Comparison of ENCODE assay signal across 7 cellular contexts in genomic region chr5:52915176-52915875, GRCh38.
DNase-seq lines count a peak whose midpoint lies in the region; ATAC-seq, FAIRE-seq and TF ChIP-seq lines count a peak whose summit lies in the region.

No MANE protein-coding gene starts in this region.

- H3K27me3 ChIP-seq in right cardiac atrium (ENCODE audit: control insufficient read depth, insufficient read depth), result no peaks in the 10 kb centered on the region
- H3K27me3 ChIP-seq in sigmoid colon, result no peaks in the 10 kb centered on the region

- TF ChIP-seq EP300 in sigmoid colon (IDR thresholded peaks at IDR 0.05), result no peak

- H3K4me1 ChIP-seq in right cardiac atrium (ENCODE audit: control insufficient read depth, insufficient read depth, low read length), result no peaks in the 10 kb centered on the region
- H3K4me1 ChIP-seq in sigmoid colon, result peaks cover 0 to 21% (median 9%) of the 10 kb centered on the region in 4 donors

- intact Hi-C loops in right cardiac atrium (cut with DNase I) (loop anchor here (5.0 to 10.0 kb wide), 3 partner anchors 128 to 223 kb away; partner anchors contain the start of genes ITGA1 (in 3 of the 4) and PELO (in 3 of the 4)), sigmoid colon (cut with DNase I) (loop anchor here (1.0 to 10.0 kb wide), 2 partner anchors 128 to 221 kb away; partner anchors contain the start of genes ITGA1 and PELO)

- ATAC-seq in HG02588 (IDR thresholded peaks at IDR 0.05; ENCODE audit: unreplicated experiment) (peak; percentile 95), right cardiac atrium (peak; percentile 92 to 94)

- H3K4me3 ChIP-seq in right cardiac atrium (ENCODE audit: low read length) (peak overlapping the region; percentile 44), sigmoid colon (peak overlapping the region in 1 of 4 donors; percentile 31)

- H3K36me3 ChIP-seq in sigmoid colon, result peaks cover 0 to 52% (median 6%) of the 10 kb centered on the region in 4 donors

- no peak for TF ChIP-seq POLR2A in GM12892 (IDR thresholded peaks at IDR 0.05; ENCODE audit: low read depth, low read length)
- no peak for TF ChIP-seq POLR2A in sigmoid colon (IDR thresholded peaks at IDR 0.05)

- WGBS in right cardiac atrium, result 4% methylated on average over 4 of the region's 4 CpGs
- 10 to 11% methylated on average over 4 of the region's 4 CpGs for WGBS in sigmoid colon, 2 donors

- H3K9me3 ChIP-seq in right cardiac atrium (ENCODE audit: control insufficient read depth, low read length), result no peaks in the 10 kb centered on the region
- H3K9me3 ChIP-seq in sigmoid colon, result no peaks in the 10 kb centered on the region

- H3K27ac ChIP-seq in right cardiac atrium (ENCODE audit: low read length), result no peak overlapping the region
- H3K27ac ChIP-seq in sigmoid colon, result peak overlapping the region; percentile 1 to 59 (median 34)

- peak; percentile 55 to 76 (median 68) for TF ChIP-seq CTCF in sigmoid colon (IDR thresholded peaks at IDR 0.05)

- peak; percentile 17 for DNase-seq in GM12892 (ENCODE audit: insufficient read length)
- peak; percentile 56 for DNase-seq in MV-4-11 (lab: John Stamatoyannopoulos, UW)
- DNase-seq in SKM-1 treated with dmso at 0.1 percent for 144 hours (lab: John Stamatoyannopoulos, UW; ENCODE audit: unreplicated experiment), result peak; percentile 66
- DNase-seq in anterior cingulate cortex (lab: John Stamatoyannopoulos, UW), result peak in 31 of 58 donors; percentile 0 to 61 (median 8)
- DNase-seq in right cardiac atrium, result peak in 2 of 3 donors; percentile 13 to 48
- peak; percentile 70 for DNase-seq in sigmoid colon

- peak; percentile 5 for FAIRE-seq in GM12892 (lab: Jason Lieb, UNC)

Comparison
In these comparisons a context has a peak if more than half of its experiments do, and no peak if none do; other contexts are left out.
1. DNase-seq: peak in every context shown above with its lines; median percentile 70 in sigmoid colon; 66 in SKM-1 treated with dmso at 0.1 percent for 144 hours; 56 in MV-4-11; 30 in right cardiac atrium; 17 in GM12892; 8 in anterior cingulate cortex.